ENCODE assay signal across 22 cellular contexts in genomic region chr2:236549165-236549564, GRCh38. TPM values are rescaled to one million over a fixed set of nuclear protein-coding genes. Genes with fewer than 3 reads are reported as not detected.
DNase-seq lines count a peak whose midpoint lies in the region; ATAC-seq and TF ChIP-seq lines count a peak whose summit lies in the region.
"Had no signal": no experiment of that assay in that cellular context is flagged by ENCODE, and none has a peak within 500 bp of the region (broad histone marks: within the 10 kb centered on the region; RNA-seq: fewer than 3 reads in every experiment).

No MANE protein-coding gene starts in this region.

- CTCF ChIA-PET in CD8-positive, alpha-beta T cell (lab: Charles Lee) = interaction anchor here (2.2 to 3.7 kb wide), 2 partner anchors 20 to 36 kb away, joined by 9 to 31 read pairs; partner anchors contain the start of gene ACKR3
- CTCF ChIA-PET in T-cell (lab: Charles Lee) = interaction anchor here (0.6 to 1.5 kb wide), 4 partner anchors 12 to 36 kb away, joined by 3 to 7 read pairs (median 4); partner anchors contain the start of gene ACKR3 (in 1 of the 2)

- H3K36me3 Mint-ChIP-seq in CD8-positive, alpha-beta T cell = peaks cover 11% of the 10 kb centered on the region
- H3K36me3 Mint-ChIP-seq in T-cell (peaks cover 18% of the 10 kb centered on the region), immature natural killer cell (peaks cover 9 to 23% (median 19%) of the 10 kb centered on the region in 3 donors)

- H3K18ac ChIP-seq in trophoblast cell (ENCODE audit: low read length) = no peak overlapping the region

- no peak overlapping the region for H2AK5ac ChIP-seq in trophoblast cell (ENCODE audit: low read length)

- H3K27me3 ChIP-seq in BLaER1 (no peaks in the 10 kb centered on the region), trophoblast cell (ENCODE audit: insufficient read depth, low read length) (no peaks in the 10 kb centered on the region)
- H3K27me3 ChIP-seq in CD8-positive, alpha-beta T cell (ENCODE audit: insufficient read depth, low read length) = no peaks in the 10 kb centered on the region
- H3K27me3 ChIP-seq: adrenal gland, breast epithelium, stomach, upper lobe of left lung had no signal

- no peak for DNase-seq in CD8-positive, alpha-beta T cell
- DNase-seq in T-cell = no peak
- no peak for DNase-seq in immature natural killer cell
- no peak for DNase-seq in trophoblast cell
- no peak for DNase-seq in NCI-H345 treated with DMSO at 0.1 percent for 48 hours (lab: John Stamatoyannopoulos, UW; ENCODE audit: unreplicated experiment)
- no peak for DNase-seq in HT-29 (ENCODE audit: low spot score)
- DNase-seq: adrenal gland; COR-L47; KBM-7; left ventricle myocardium inferior; MV-4-11; NCI-H1694; nucleus accumbens; PC-9; stimulated activated CD4-positive, alpha-beta T cell treated with anti-CD3 and anti-CD28 coated beads, Interleukin-4, amount 100 ng/mL, for 24 hours; stomach; upper lobe of left lung; WERI-Rb-1 had no signal

- POLR2A ChIA-PET in CD8-positive, alpha-beta T cell (lab: Charles Lee) = interaction anchor here (0.9 to 5.0 kb wide), 3 partner anchors 12 to 21 kb away, joined by 3 to 41 read pairs (median 4); partner anchors contain the start of gene ACKR3
- POLR2A ChIA-PET in T-cell (lab: Charles Lee) = no interaction called here

- no peak overlapping the region for H4K91ac ChIP-seq in trophoblast cell (ENCODE audit: low read depth, low read length)

- H3K36me3 ChIP-seq in BLaER1 = no peaks in the 10 kb centered on the region
- no peaks in the 10 kb centered on the region for H3K36me3 ChIP-seq in CD8-positive, alpha-beta T cell (ENCODE audit: insufficient read depth, low read length)
- no peaks in the 10 kb centered on the region for H3K36me3 ChIP-seq in trophoblast cell (ENCODE audit: control insufficient read depth in 1 of 2, insufficient read depth in 2 of 2, low read length in 2 of 2)
- H3K36me3 ChIP-seq: adrenal gland, breast epithelium, left ventricle myocardium inferior, stomach, upper lobe of left lung, WERI-Rb-1 had no signal

- no peaks in the 10 kb centered on the region for H3K27me3 Mint-ChIP-seq in CD8-positive, alpha-beta T cell (ENCODE audit: low read depth)
- no peaks in the 10 kb centered on the region for H3K27me3 Mint-ChIP-seq in T-cell
- peaks cover 0 to 1% (median 0%) of the 10 kb centered on the region in 3 donors for H3K27me3 Mint-ChIP-seq in immature natural killer cell (ENCODE audit: low read depth in 3 of 3)

- WGBS in trophoblast cell (ENCODE audit: extremely low coverage, insufficient coverage, insufficient read length) = no CpG with 5 or more reads among the region's 4 CpGs

- H3K23ac ChIP-seq in trophoblast cell (ENCODE audit: low read length) = no peak overlapping the region

- H3K4me1 ChIP-seq in BLaER1 (peaks cover 76% of the 10 kb centered on the region), trophoblast cell (ENCODE audit: control insufficient read depth in 1 of 2, insufficient read depth in 2 of 2, low read length in 2 of 2) (no peaks in the 10 kb centered on the region)
- peaks cover 79% of the 10 kb centered on the region for H3K4me1 ChIP-seq in CD8-positive, alpha-beta T cell (ENCODE audit: insufficient read depth, low read length)
- H3K4me1 ChIP-seq: adrenal gland, breast epithelium, stomach had no signal

- no peaks in the 10 kb centered on the region for H3K79me1 ChIP-seq in trophoblast cell (ENCODE audit: low read length)

- H3K4me3 ChIP-seq in BLaER1 = no peak overlapping the region
- no peak overlapping the region for H3K4me3 ChIP-seq in CD8-positive, alpha-beta T cell (ENCODE audit: low read depth, low read length)
- no peak overlapping the region for H3K4me3 ChIP-seq in trophoblast cell (ENCODE audit: low read depth, low read length)
- H3K4me3 ChIP-seq: adrenal gland, breast epithelium, coronary artery, left ventricle myocardium inferior, PC-9, stomach, upper lobe of left lung had no signal

- no peak overlapping the region for H4K8ac ChIP-seq in trophoblast cell (ENCODE audit: low read depth, low read length)

- no peak overlapping the region for H2BK12ac ChIP-seq in trophoblast cell (ENCODE audit: low read length)

- H3K4ac ChIP-seq in trophoblast cell (ENCODE audit: low read depth, low read length) = no peak overlapping the region

- no peak overlapping the region for H2AFZ ChIP-seq in trophoblast cell (ENCODE audit: insufficient read depth, low read length, poor library complexity)
- H2AFZ ChIP-seq: PC-9 had no signal

- no peaks in the 10 kb centered on the region for H4K20me1 ChIP-seq in BLaER1

- H3K4me1 Mint-ChIP-seq in CD8-positive, alpha-beta T cell (ENCODE audit: low read depth) = peaks cover 93% of the 10 kb centered on the region
- H3K4me1 Mint-ChIP-seq in T-cell = peaks cover 93 to 98% (median 96%) of the 10 kb centered on the region in 3 donors
- H3K4me1 Mint-ChIP-seq in immature natural killer cell = peaks cover 99 to 100% of the 10 kb centered on the region in 2 donors

- TF ChIP-seq CTCF in CD8-positive, alpha-beta T cell (IDR thresholded peaks at IDR 0.05) = no peak

- intact Hi-C loops in CD8-positive, alpha-beta T cell (cut with DNase I, micrococcal nuclease) = loop anchor here in 1 of 2 experiments (5.0 kb wide), 1 partner anchor 37 kb away; no protein-coding TSS in a partner anchor

- H3K27ac ChIP-seq in BLaER1 (0 out of 2 replicates have a peak overlapping the region, but pooled peaks have one; percentile 3), trophoblast cell (ENCODE audit: low read depth, low read length) (no peak overlapping the region)
- peak overlapping the region; percentile 5 for H3K27ac ChIP-seq in CD8-positive, alpha-beta T cell (ENCODE audit: low read depth, low read length)
- H3K27ac ChIP-seq: adrenal gland, left ventricle myocardium inferior, PC-9, upper lobe of left lung, WERI-Rb-1 had no signal

- H3K14ac ChIP-seq in trophoblast cell (ENCODE audit: low read length) = no peak overlapping the region

- peak overlapping the region; percentile 87 for H3K27ac Mint-ChIP-seq in CD8-positive, alpha-beta T cell
- H3K27ac Mint-ChIP-seq in T-cell (peak overlapping the region; percentile 92 to 93), immature natural killer cell (peak overlapping the region; percentile 94 to 99 (median 95))

- ATAC-seq in CD8-positive, alpha-beta T cell = no peak
- ATAC-seq in T-cell (replicated peaks in 1 of 4) = no peak
- no peak for ATAC-seq in HG02840 (IDR thresholded peaks at IDR 0.05; ENCODE audit: low FRiP score, unreplicated experiment)

- H2BK5ac ChIP-seq in trophoblast cell (ENCODE audit: low read depth, low read length, poor library complexity) = no peak overlapping the region

- no peaks in the 10 kb centered on the region for H3K79me2 ChIP-seq in trophoblast cell (ENCODE audit: control insufficient read depth, insufficient read depth, low read length, poor library complexity)

- H3K9me3 Mint-ChIP-seq in CD8-positive, alpha-beta T cell = peaks cover 5% of the 10 kb centered on the region
- H3K9me3 Mint-ChIP-seq in T-cell (peaks cover 0 to 5% (median 0%) of the 10 kb centered on the region in 3 donors), immature natural killer cell (peaks cover 0 to 6% (median 2%) of the 10 kb centered on the region in 6 donors)

- H3K9ac ChIP-seq in BLaER1 (no peak overlapping the region), trophoblast cell (ENCODE audit: low read length) (no peak overlapping the region)

- no peak overlapping the region for H2BK120ac ChIP-seq in trophoblast cell (ENCODE audit: insufficient read depth, low read length, poor library complexity)

- peak overlapping the region; percentile 45 for H3K4me3 Mint-ChIP-seq in CD8-positive, alpha-beta T cell
- peak overlapping the region in 1 of 3 donors; percentile 74 for H3K4me3 Mint-ChIP-seq in T-cell
- H3K4me3 Mint-ChIP-seq in immature natural killer cell = peak overlapping the region in 4 of 5 donors; percentile 40 to 55 (median 50)

- H3K9me3 ChIP-seq in BLaER1 (peaks cover 16% of the 10 kb centered on the region; the same call in 1 of the 2 replicates), trophoblast cell (ENCODE audit: insufficient read depth, low read depth, low read length) (no peaks in the 10 kb centered on the region)
- no peaks in the 10 kb centered on the region for H3K9me3 ChIP-seq in CD8-positive, alpha-beta T cell (ENCODE audit: low read length)
- H3K9me3 ChIP-seq: adrenal gland, upper lobe of left lung had no signal

- no peak overlapping the region for H3K4me2 ChIP-seq in BLaER1
- no peak overlapping the region for H3K4me2 ChIP-seq in trophoblast cell (ENCODE audit: low read length)
- H3K4me2 ChIP-seq: PC-9 had no signal

- H4K12ac ChIP-seq in trophoblast cell (ENCODE audit: low read depth, low read length) = no peak overlapping the region

RNA-seq across cellular contexts. Expression of gene ACKR3, which starts 20.5 kb away (rescaled TPM):
- 1 to 10 TPM in 1 of 2 experiments, under 1 TPM in 1; 0.50 to 2.0 TPM for total RNA-seq in CD8-positive, alpha-beta T cell
- total RNA-seq in T-cell = 1 to 10 TPM; 3.3 to 6.9 (median 4.5) TPM
- 1 to 10 TPM; 3.1 to 7.8 (median 5.9) TPM for polyA plus RNA-seq in immature natural killer cell
- 301 and 313 TPM in 2 replicates for polyA plus RNA-seq in trophoblast cell (2013)
- total RNA-seq in HT-29 (2014; rRNA removed; shearing (Covaris generic)) = not detected in 2 replicates
